17 cellular contexts compared by ENCODE assay signal in the genomic region with DNA sequence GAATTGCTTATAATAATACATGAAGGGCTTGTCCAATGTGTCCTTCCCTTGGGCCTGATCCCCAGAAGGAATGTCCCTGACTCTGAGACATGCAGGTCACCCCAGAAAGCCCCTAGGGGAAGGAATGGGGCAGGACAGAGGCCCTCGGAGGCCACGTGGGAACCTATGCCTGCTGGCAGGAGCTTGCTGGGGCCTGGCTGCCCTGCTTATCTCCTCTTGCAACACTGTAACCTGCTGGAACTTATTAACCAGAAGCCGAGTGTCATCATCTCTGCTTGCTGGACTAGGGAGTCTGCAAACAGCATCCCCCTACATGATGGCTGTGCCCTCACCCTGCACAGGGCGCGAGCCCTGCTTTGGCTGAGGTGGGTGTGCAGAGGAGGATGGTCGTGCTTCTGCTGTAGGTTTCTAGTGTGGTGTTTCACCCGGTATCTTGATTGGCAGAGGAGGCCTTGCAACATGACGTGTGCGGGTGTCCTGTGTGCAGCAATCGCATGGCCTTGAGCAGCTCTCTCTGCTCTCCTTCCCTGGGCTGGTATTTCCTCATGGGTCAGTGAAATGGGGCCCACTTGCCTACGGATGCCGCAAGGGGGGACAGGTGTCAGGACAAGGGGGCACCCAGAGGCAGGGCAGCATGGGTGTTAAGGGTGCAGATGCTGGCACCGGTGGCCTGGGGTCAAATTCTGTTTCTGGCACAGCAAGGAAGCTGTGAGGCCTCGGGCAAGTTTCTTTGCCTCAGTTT. TPM values are rescaled to one million over a fixed set of nuclear protein-coding genes. Genes with fewer than 3 reads are reported as not detected.
DNase-seq lines count a peak whose midpoint lies in the region; ATAC-seq, FAIRE-seq and TF ChIP-seq lines count a peak whose summit lies in the region.
"Had no signal": no experiment of that assay in that cellular context is flagged by ENCODE, and none has a peak within 500 bp of the region (broad histone marks: within the 10 kb centered on the region; RNA-seq: fewer than 3 reads in every experiment).

No MANE protein-coding gene starts in this region.

- peak overlapping the region in 1 of 8 donors; percentile 41 for H3K27ac Mint-ChIP-seq in CD8-positive, alpha-beta memory T cell
- H3K27ac Mint-ChIP-seq: activated naive CD4-positive, alpha-beta T cell treated with anti-CD3 and anti-CD28 coated beads, Interleukin-2, amount 50 U/mL, for 24 hours; effector memory CD8-positive, alpha-beta T cell had no signal

- in situ Hi-C loops in GM23248 (cut with MboI), result no loop called here

- POLR2A ChIA-PET in CD8-positive, alpha-beta memory T cell (lab: Charles Lee), result no interaction called here

- H3K4me3 ChIP-seq in GM23248, result no peak overlapping the region
- H3K4me3 ChIP-seq in heart right ventricle, result no peak overlapping the region
- no peak overlapping the region for H3K4me3 ChIP-seq in small intestine (ENCODE audit: low read depth in 1 of 2, low read length in 2 of 2)
- no peak overlapping the region for H3K4me3 ChIP-seq in CD8-positive, alpha-beta memory T cell (ENCODE audit: low read length)

- no peak overlapping the region for H3K4me3 Mint-ChIP-seq in CD8-positive, alpha-beta memory T cell
- H3K4me3 Mint-ChIP-seq: activated CD4-positive, alpha-beta T cell treated with anti-CD3 and anti-CD28 coated beads, Interleukin-2, amount 10 ng/mL, durations not matched to agents 7 days and 5 days; activated naive CD4-positive, alpha-beta T cell treated with anti-CD3 and anti-CD28 coated beads, Interleukin-2, amount 50 U/mL, for 24 hours; effector memory CD8-positive, alpha-beta T cell had no signal

- H3K27me3 ChIP-seq in GM23248 (replicated peaks; ENCODE audit: insufficient read depth) (peaks cover 27% of the 10 kb centered on the region), heart right ventricle (peaks cover 0 to 15% (median 2%) of the 10 kb centered on the region in 7 donors), small intestine (ENCODE audit: control insufficient read depth in 2 of 2, insufficient read depth in 2 of 2, low read length in 2 of 2) (peaks cover 0 to under 1% of the 10 kb centered on the region in 2 donors)
- H3K27me3 ChIP-seq in CD8-positive, alpha-beta memory T cell (ENCODE audit: insufficient read depth, low read length, poor library complexity, severe bottlenecking), result no peaks in the 10 kb centered on the region

- no peaks in the 10 kb centered on the region for H3K79me2 ChIP-seq in GM23248 (ENCODE audit: insufficient read depth)
- H3K79me2 ChIP-seq: parathyroid adenoma had no signal

- H3K27me3 Mint-ChIP-seq in CD8-positive, alpha-beta memory T cell, result peaks cover 10% of the 10 kb centered on the region in 2 donors

- 63 to 67% methylated on average over 14 of the region's 14 CpGs for WGBS in GM23248 (ENCODE audit: low coverage in 1 of 2, low lambda C conversion rate in 2 of 2, missing lambda C conversion rate in 2 of 2), 2 experiments
- WGBS in heart right ventricle, 2 donors, result 52 to 54% methylated on average over 14 of the region's 14 CpGs
- WGBS in small intestine, 3 donors, result 48 to 64% (median 54%) methylated on average over 14 of the region's 14 CpGs

- no peaks in the 10 kb centered on the region for H3K36me3 ChIP-seq in GM23248 (ENCODE audit: low read depth)
- H3K36me3 ChIP-seq in heart right ventricle, result no peaks in the 10 kb centered on the region
- no peaks in the 10 kb centered on the region for H3K36me3 ChIP-seq in small intestine (ENCODE audit: control insufficient read depth in 2 of 2, insufficient read depth in 2 of 2, low read length in 2 of 2)
- no peaks in the 10 kb centered on the region for H3K36me3 ChIP-seq in CD8-positive, alpha-beta memory T cell (ENCODE audit: insufficient read depth, low read length)

- H4K20me1 ChIP-seq in GM23248 (ENCODE audit: insufficient read depth), result no peaks in the 10 kb centered on the region

- intact Hi-C loops in heart right ventricle (cut with DNase I), result loop anchor here in 6 of 10 donors (5.0 to 10.0 kb wide), 4 partner anchors 38 to 1016 kb away; no protein-coding TSS in a partner anchor
- intact Hi-C loops in head of caudate nucleus (cut with DNase I), result no loop called here

- H3K27ac ChIP-seq in GM23248, result no peak overlapping the region
- peak overlapping the region in 8 of 10 donors; percentile 20 to 80 (median 60) for H3K27ac ChIP-seq in heart right ventricle
- H3K27ac ChIP-seq in small intestine (ENCODE audit: low read depth in 1 of 2, low read length in 1 of 2), result no peak overlapping the region
- no peak overlapping the region for H3K27ac ChIP-seq in CD8-positive, alpha-beta memory T cell (ENCODE audit: low read depth, low read length)
- H3K27ac ChIP-seq: parathyroid adenoma had no signal

- no peak overlapping the region for H2AFZ ChIP-seq in GM23248
- H2AFZ ChIP-seq: parathyroid adenoma had no signal

- H3K9me2 ChIP-seq in GM23248 (ENCODE audit: insufficient read depth), result no peaks in the 10 kb centered on the region

- FAIRE-seq in small intestine (lab: Jason Lieb, UNC), result no peak

- H3K9ac ChIP-seq in GM23248, result no peak overlapping the region
- H3K9ac ChIP-seq: parathyroid adenoma had no signal

- H3K4me2 ChIP-seq in GM23248 (ENCODE audit: unreplicated experiment), result no peak overlapping the region

- H3K4me1 Mint-ChIP-seq in CD8-positive, alpha-beta memory T cell, result no peaks in the 10 kb centered on the region
- H3K4me1 Mint-ChIP-seq: activated naive CD4-positive, alpha-beta T cell treated with anti-CD3 and anti-CD28 coated beads, Interleukin-2, amount 50 U/mL, for 24 hours had no signal

- no peaks in the 10 kb centered on the region for H3K4me1 ChIP-seq in GM23248 (ENCODE audit: insufficient read depth)
- peaks cover 1 to 40% (median 24%) of the 10 kb centered on the region in 9 donors for H3K4me1 ChIP-seq in heart right ventricle
- H3K4me1 ChIP-seq in small intestine (ENCODE audit: control insufficient read depth in 2 of 2, insufficient read depth in 1 of 2, low read depth in 1 of 2, low read length in 1 of 2), result no peaks in the 10 kb centered on the region
- no peaks in the 10 kb centered on the region for H3K4me1 ChIP-seq in CD8-positive, alpha-beta memory T cell (ENCODE audit: insufficient read depth, low read length)

- ATAC-seq in heart right ventricle, result peak; percentile 42 to 86 (median 77)
- ATAC-seq: effector memory CD8-positive, alpha-beta T cell had no signal

- peak in 5 of 9 donors; percentile 29 to 50 (median 43) for TF ChIP-seq CTCF in heart right ventricle (IDR thresholded peaks at IDR 0.05)

- no peaks in the 10 kb centered on the region for H3K9me3 Mint-ChIP-seq in CD8-positive, alpha-beta memory T cell
- H3K9me3 Mint-ChIP-seq: activated CD4-positive, alpha-beta T cell treated with anti-CD3 and anti-CD28 coated beads, Interleukin-2, amount 10 ng/mL, durations not matched to agents 7 days and 5 days; activated naive CD4-positive, alpha-beta T cell treated with anti-CD3 and anti-CD28 coated beads, Interleukin-2, amount 50 U/mL, for 24 hours; effector memory CD8-positive, alpha-beta T cell had no signal

- H3F3A ChIP-seq in GM23248 (ENCODE audit: insufficient read depth), result no peaks in the 10 kb centered on the region

- DNase-seq in GM23248, result peak; percentile 56
- peak; percentile 87 for DNase-seq in SKM-1 treated with dmso at 0.1 percent for 144 hours (lab: John Stamatoyannopoulos, UW; ENCODE audit: unreplicated experiment)
- peak; percentile 47 to 56 for DNase-seq in heart right ventricle
- peak; percentile 32 for DNase-seq in small intestine
- no peak for DNase-seq in activated CD4-positive, alpha-beta T cell treated with anti-CD3 and anti-CD28 coated beads, Interleukin-2, amount 50 U/mL, for 1 hour
- no peak for DNase-seq in T1000 (lab: John Stamatoyannopoulos, UW)
- DNase-seq in CD8-positive, alpha-beta memory T cell, result no peak
- no peak for DNase-seq in head of caudate nucleus
- DNase-seq: activated CD4-positive, alpha-beta T cell treated with anti-CD3 and anti-CD28 coated beads, Interleukin-2, amount 10 ng/mL, durations not matched to agents 7 days and 5 days; effector memory CD8-positive, alpha-beta T cell; NCI-H526 had no signal

- H3K9me3 ChIP-seq in GM23248 (ENCODE audit: low read depth), result no peaks in the 10 kb centered on the region
- H3K9me3 ChIP-seq in heart right ventricle, result no peaks in the 10 kb centered on the region
- H3K9me3 ChIP-seq in small intestine (ENCODE audit: control insufficient read depth, low read depth), result no peaks in the 10 kb centered on the region
- H3K9me3 ChIP-seq in CD8-positive, alpha-beta memory T cell (ENCODE audit: low read length), result no peaks in the 10 kb centered on the region

- CTCF ChIA-PET in CD8-positive, alpha-beta memory T cell (lab: Charles Lee), result no interaction called here

- H3K36me3 Mint-ChIP-seq in CD8-positive, alpha-beta memory T cell, result no peaks in the 10 kb centered on the region
- H3K36me3 Mint-ChIP-seq: activated naive CD4-positive, alpha-beta T cell treated with anti-CD3 and anti-CD28 coated beads, Interleukin-2, amount 50 U/mL, for 24 hours had no signal

RNA-seq across cellular contexts. Expression of a gene that starts 5.0 kb away (rescaled TPM):
- not detected in 2 replicates for total RNA-seq in GM23248 (2014; rRNA removed; shearing (Covaris generic))
- polyA plus RNA-seq in GM23248 (2016; fragmentation: Nextera tagmentation; extraction: Ambion mirVana) (0.11 TPM in 1 of 2 replicates, not detected in the other), heart right ventricle (under 1 TPM; 0.12 to 0.15 TPM), small intestine (1 to 10 TPM in 1 of 3 donors, under 1 TPM in 2; 0.21 to 1.9 (median 0.89) TPM)
- 1 to 10 TPM in 1 of 10 donors, under 1 TPM in 9; 0.15 to 1.2 (median 0.53) TPM for total RNA-seq in heart right ventricle
- total RNA-seq in CD8-positive, alpha-beta memory T cell, result under 1 TPM; 0.24 to 0.31 TPM
- not detected for polyA plus RNA-seq in CD8-positive, alpha-beta memory T cell
- total RNA-seq: activated CD4-positive, alpha-beta T cell treated with anti-CD3 and anti-CD28 coated beads, Interleukin-2, amount 10 ng/mL, durations not matched to agents 7 days and 5 days; M059J had no signal

RNA-seq across cellular contexts. Expression of a gene that starts 11.4 kb away (rescaled TPM):
- not detected in 2 replicates for total RNA-seq in GM23248 (2014; rRNA removed; shearing (Covaris generic))
- not detected in 2 replicates for polyA plus RNA-seq in GM23248 (2016; fragmentation: Nextera tagmentation; extraction: Ambion mirVana)
- total RNA-seq in heart right ventricle, result not detected
- under 1 TPM in 1 of 2 donors, not detected in 1; 0.01 TPM for polyA plus RNA-seq in heart right ventricle
- under 1 TPM in 1 of 3 donors, not detected in 2; 0.27 TPM for polyA plus RNA-seq in small intestine
- total RNA-seq in CD8-positive, alpha-beta memory T cell, result not detected
- polyA plus RNA-seq in CD8-positive, alpha-beta memory T cell, result not detected
- total RNA-seq: activated CD4-positive, alpha-beta T cell treated with anti-CD3 and anti-CD28 coated beads, Interleukin-2, amount 10 ng/mL, durations not matched to agents 7 days and 5 days; H4; subcutaneous adipose tissue had no signal

RNA-seq across cellular contexts. Expression of a gene that starts 29.8 kb away (rescaled TPM):
- not detected in 2 replicates for total RNA-seq in GM23248 (2014; rRNA removed; shearing (Covaris generic))
- polyA plus RNA-seq in GM23248 (2016; fragmentation: Nextera tagmentation; extraction: Ambion mirVana) (not detected in 2 replicates), heart right ventricle (not detected), small intestine (not detected)
- under 1 TPM in 1 of 10 donors, not detected in 9; 0.26 TPM for total RNA-seq in heart right ventricle
- total RNA-seq in CD8-positive, alpha-beta memory T cell, result not detected
- polyA plus RNA-seq in CD8-positive, alpha-beta memory T cell, result not detected
- total RNA-seq: activated CD4-positive, alpha-beta T cell treated with anti-CD3 and anti-CD28 coated beads, Interleukin-2, amount 10 ng/mL, durations not matched to agents 7 days and 5 days; H4; M059J; SK-MEL-5; subcutaneous adipose tissue had no signal

RNA-seq across cellular contexts. Expression of a gene that starts 53.3 kb away (rescaled TPM):
- 19.2 and 20.0 TPM in 2 replicates for total RNA-seq in GM23248 (2014; rRNA removed; shearing (Covaris generic))
- polyA plus RNA-seq in GM23248 (2016; fragmentation: Nextera tagmentation; extraction: Ambion mirVana) (4.2 and 6.1 TPM in 2 replicates), heart right ventricle (10 to 100 TPM in 1 of 2 donors, 1 to 10 TPM in 1; 6.6 to 14.3 TPM), small intestine (10 to 100 TPM in 2 of 3 donors, 1 to 10 TPM in 1; 10.0 to 15.9 (median 10.8) TPM)
- 10 to 100 TPM; 15.2 to 25.4 (median 19.7) TPM for total RNA-seq in heart right ventricle
- 10 to 100 TPM; 24.2 to 25.0 TPM for total RNA-seq in CD8-positive, alpha-beta memory T cell
- 24.6 TPM for polyA plus RNA-seq in CD8-positive, alpha-beta memory T cell

Comparison
In these comparisons a context has a peak if more than half of its experiments do, and no peak if none do; other contexts are left out.
1. DNase-seq: peak in GM23248 (single experiment), SKM-1 treated with dmso at 0.1 percent for 144 hours (single experiment), heart right ventricle (2 of 2) and small intestine (single experiment); none in activated CD4-positive, alpha-beta T cell treated with anti-CD3 and anti-CD28 coated beads, Interleukin-2, amount 50 U/mL, for 1 hour (single experiment), T1000 (single experiment), CD8-positive, alpha-beta memory T cell (0 of 5) and head of caudate nucleus (0 of 42).
2. H3K27ac ChIP-seq: peak in heart right ventricle (8 of 10); none in GM23248 (single experiment), small intestine (0 of 2) and CD8-positive, alpha-beta memory T cell (single experiment).